In the genomic region with DNA sequence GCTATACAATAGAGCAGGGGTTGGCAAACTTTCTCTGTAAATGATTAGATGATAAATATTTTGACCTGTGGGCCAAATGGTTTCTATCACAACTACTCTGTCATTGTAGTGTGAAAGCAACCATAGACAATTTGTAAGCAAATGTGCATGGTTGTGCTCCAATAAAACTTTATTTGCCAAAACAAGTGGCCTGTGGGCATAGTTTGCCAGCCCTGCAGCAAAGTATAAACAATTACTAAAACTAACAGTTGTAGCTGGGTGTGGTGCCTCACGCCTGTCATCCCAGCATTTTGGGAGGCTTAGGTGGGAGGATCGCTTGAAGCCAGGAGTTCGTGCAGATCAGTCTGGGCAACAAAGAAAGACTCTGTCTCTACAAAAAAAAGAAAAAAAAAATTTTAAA, we compare ENCODE assay signal across 1 cellular context.
TF ChIP-seq lines count a peak whose summit lies in the region.

No MANE protein-coding gene starts in this region.

TF ChIP-seq in K562, 482 proteins besides CTCF, POLR2A, EP300 and RAD21 (continued from another document):
- TF ChIP-seq, protein P1, sequence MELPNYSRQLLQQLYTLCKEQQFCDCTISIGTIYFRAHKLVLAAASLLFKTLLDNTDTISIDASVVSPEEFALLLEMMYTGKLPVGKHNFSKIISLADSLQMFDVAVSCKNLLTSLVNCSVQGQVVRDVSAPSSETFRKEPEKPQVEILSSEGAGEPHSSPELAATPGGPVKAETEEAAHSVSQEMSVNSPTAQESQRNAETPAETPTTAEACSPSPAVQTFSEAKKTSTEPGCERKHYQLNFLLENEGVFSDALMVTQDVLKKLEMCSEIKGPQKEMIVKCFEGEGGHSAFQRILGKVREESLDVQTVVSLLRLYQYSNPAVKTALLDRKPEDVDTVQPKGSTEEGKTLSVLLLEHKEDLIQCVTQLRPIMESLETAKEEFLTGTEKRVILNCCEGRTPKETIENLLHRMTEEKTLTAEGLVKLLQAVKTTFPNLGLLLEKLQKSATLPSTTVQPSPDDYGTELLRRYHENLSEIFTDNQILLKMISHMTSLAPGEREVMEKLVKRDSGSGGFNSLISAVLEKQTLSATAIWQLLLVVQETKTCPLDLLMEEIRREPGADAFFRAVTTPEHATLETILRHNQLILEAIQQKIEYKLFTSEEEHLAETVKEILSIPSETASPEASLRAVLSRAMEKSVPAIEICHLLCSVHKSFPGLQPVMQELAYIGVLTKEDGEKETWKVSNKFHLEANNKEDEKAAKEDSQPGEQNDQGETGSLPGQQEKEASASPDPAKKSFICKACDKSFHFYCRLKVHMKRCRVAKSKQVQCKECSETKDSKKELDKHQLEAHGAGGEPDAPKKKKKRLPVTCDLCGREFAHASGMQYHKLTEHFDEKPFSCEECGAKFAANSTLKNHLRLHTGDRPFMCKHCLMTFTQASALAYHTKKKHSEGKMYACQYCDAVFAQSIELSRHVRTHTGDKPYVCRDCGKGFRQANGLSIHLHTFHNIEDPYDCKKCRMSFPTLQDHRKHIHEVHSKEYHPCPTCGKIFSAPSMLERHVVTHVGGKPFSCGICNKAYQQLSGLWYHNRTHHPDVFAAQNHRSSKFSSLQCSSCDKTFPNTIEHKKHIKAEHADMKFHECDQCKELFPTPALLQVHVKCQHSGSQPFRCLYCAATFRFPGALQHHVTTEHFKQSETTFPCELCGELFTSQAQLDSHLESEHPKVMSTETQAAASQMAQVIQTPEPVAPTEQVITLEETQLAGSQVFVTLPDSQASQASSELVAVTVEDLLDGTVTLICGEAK (IDR thresholded peaks at IDR 0.05), result peak; percentile 81
- TF ChIP-seq, protein P1 (CRISPR knock-in tag; IDR thresholded peaks at IDR 0.05), result peak; percentile 78
